ENCODE assay signal across 9 cellular contexts in the genomic region with DNA sequence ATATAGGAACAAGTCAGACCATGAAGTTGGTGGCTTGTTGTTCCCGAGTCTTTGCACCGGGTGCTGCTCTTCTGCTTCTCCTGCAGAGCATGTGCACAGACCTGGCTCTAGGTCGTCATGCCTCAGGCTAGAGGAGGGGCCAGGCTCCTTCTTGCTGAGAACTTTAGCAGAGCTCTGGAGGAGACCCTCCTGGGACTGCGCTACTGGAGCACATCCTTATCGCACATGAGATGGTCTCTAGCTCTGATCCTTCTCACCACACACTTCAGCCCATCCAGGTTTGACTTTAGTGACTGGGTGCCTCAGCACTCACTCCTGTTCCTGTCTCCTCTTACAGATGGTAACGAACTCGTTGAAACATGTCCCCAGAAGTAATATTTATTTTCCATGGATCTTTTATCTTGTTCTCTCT. TPM values are rescaled to one million over a fixed set of nuclear protein-coding genes. Genes with fewer than 3 reads are reported as not detected.
DNase-seq lines count a peak whose midpoint lies in the region; ATAC-seq and TF ChIP-seq lines count a peak whose summit lies in the region.
"Had no signal": no experiment of that assay in that cellular context is flagged by ENCODE, and none has a peak within 500 bp of the region (broad histone marks: within the 10 kb centered on the region; RNA-seq: fewer than 3 reads in every experiment).

No MANE protein-coding gene starts in this region.

- H3K4me3 ChIP-seq in left ventricle myocardium inferior (no peak overlapping the region), uterus (no peak overlapping the region)

- H3K9me3 ChIP-seq in left ventricle myocardium inferior (replicated peaks) (no peaks in the 10 kb centered on the region), uterus (no peaks in the 10 kb centered on the region)

- H3K27ac ChIP-seq in left ventricle myocardium inferior (replicated peaks) (peak overlapping the region; percentile 78), uterus (peak overlapping the region; percentile 94 to 99)

- peaks cover 96% of the 10 kb centered on the region for H3K4me1 ChIP-seq in left ventricle myocardium inferior
- peaks cover 21 to 35% of the 10 kb centered on the region in 2 donors for H3K4me1 ChIP-seq in uterus

- H3K27me3 ChIP-seq in left ventricle myocardium inferior (ENCODE audit: low read depth): no peaks in the 10 kb centered on the region
- no peaks in the 10 kb centered on the region for H3K27me3 ChIP-seq in uterus

- H3K27ac Mint-ChIP-seq in activated naive CD8-positive, alpha-beta T cell treated with anti-CD3 and anti-CD28 coated beads for 36 hours: peak overlapping the region; percentile 36

- ATAC-seq in Right ventricle myocardium superior (ENCODE audit: poor library complexity): no peak
- ATAC-seq in GM18867 (IDR thresholded peaks at IDR 0.05; ENCODE audit: unreplicated experiment): no peak
- ATAC-seq in GM21529 (IDR thresholded peaks at IDR 0.05; ENCODE audit: unreplicated experiment): no peak

- H3K27me3 Mint-ChIP-seq in activated naive CD8-positive, alpha-beta T cell treated with anti-CD3 and anti-CD28 coated beads for 36 hours: no peaks in the 10 kb centered on the region

- DNase-seq in left ventricle myocardium inferior: no peak
- no peak for DNase-seq in Right ventricle myocardium superior
- no peak for DNase-seq in activated naive CD8-positive, alpha-beta T cell treated with anti-CD3 and anti-CD28 coated beads for 36 hours
- DNase-seq in islet precursor cell: peak; percentile 89
- no peak for DNase-seq in uterus
- DNase-seq in stimulated activated CD4-positive, alpha-beta T cell treated with anti-CD3 and anti-CD28 coated beads, Interleukin-2, amount 100 ng/mL, for 24 hours: no peak
- DNase-seq: NCI-H1105 had no signal

- H3K4me1 Mint-ChIP-seq in activated naive CD8-positive, alpha-beta T cell treated with anti-CD3 and anti-CD28 coated beads for 36 hours: peaks cover 55% of the 10 kb centered on the region

- H3K36me3 Mint-ChIP-seq in activated naive CD8-positive, alpha-beta T cell treated with anti-CD3 and anti-CD28 coated beads for 36 hours: peaks cover 3% of the 10 kb centered on the region

- no peaks in the 10 kb centered on the region for H3K9me3 Mint-ChIP-seq in activated naive CD8-positive, alpha-beta T cell treated with anti-CD3 and anti-CD28 coated beads for 36 hours

- no peak for TF ChIP-seq POLR2A in uterus (IDR thresholded peaks at IDR 0.05)

- TF ChIP-seq CTCF in left ventricle myocardium inferior (IDR thresholded peaks at IDR 0.05; ENCODE audit: borderline replicate concordance): no peak
- TF ChIP-seq CTCF in uterus (IDR thresholded peaks at IDR 0.05): no peak

- no peaks in the 10 kb centered on the region for H3K36me3 ChIP-seq in left ventricle myocardium inferior
- no peaks in the 10 kb centered on the region for H3K36me3 ChIP-seq in uterus

- intact Hi-C loops in left ventricle myocardium inferior (cut with micrococcal nuclease) (no loop called here), Right ventricle myocardium superior (cut with DNase I) (no loop called here), uterus (cut with DNase I; ENCODE audit: low total_unique reads) (no loop called here)

- no peak overlapping the region for H3K4me3 Mint-ChIP-seq in activated naive CD8-positive, alpha-beta T cell treated with anti-CD3 and anti-CD28 coated beads for 36 hours

RNA-seq across cellular contexts. Expression of a gene that starts 14.9 kb away (rescaled TPM):
- total RNA-seq in left ventricle myocardium inferior: 41.6 TPM
- 34.3 TPM for total RNA-seq in Right ventricle myocardium superior
- 10 to 100 TPM; 59.4 to 67.2 TPM for total RNA-seq in activated naive CD8-positive, alpha-beta T cell treated with anti-CD3 and anti-CD28 coated beads for 36 hours
- total RNA-seq in uterus: 10 to 100 TPM; 15.9 to 70.9 (median 42.7) TPM
